ENCODE assay signal across 1 cellular context in the genomic region with DNA sequence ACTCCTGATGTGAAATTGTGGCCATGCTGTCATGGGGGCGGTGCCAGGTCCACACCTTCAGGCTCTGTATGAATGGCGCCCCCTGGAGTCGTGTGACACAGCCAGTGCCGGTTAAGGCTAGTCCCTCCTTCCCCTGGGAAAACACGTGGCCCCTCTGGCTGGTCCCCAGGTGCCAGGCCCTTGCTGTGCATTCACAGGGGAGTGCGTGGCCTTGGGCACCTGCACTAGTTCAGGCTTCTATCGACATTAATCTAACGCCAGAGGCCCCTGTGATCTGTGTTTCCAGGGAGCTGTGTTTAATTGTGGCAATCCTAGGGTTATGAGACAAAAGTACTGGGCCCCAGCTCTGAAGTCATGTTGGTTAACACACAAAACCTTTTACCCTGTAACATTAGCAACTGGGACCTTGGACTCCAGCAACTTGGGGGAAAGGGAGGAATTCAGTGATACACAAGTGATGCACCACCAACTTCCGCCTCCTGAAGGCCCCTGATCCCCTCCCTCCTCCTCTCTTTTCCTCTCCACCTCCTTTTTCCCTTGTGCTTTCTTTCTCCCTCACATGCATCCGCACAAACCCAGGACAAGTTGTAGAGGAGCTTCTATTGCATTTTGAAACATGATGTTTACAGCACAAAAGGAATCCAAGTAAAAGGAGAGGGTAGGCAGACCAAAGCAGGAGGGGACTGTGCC.
A peak's percentile ranks its signal among the peaks of the same experiment; 100 is the strongest.
TF ChIP-seq lines count a peak whose summit lies in the region.

No MANE protein-coding gene starts in this region.

TF ChIP-seq in GM12878, 131 proteins besides CTCF, POLR2A, EP300 and RAD21 (continued from another document):
- TF ChIP-seq, protein P1, sequence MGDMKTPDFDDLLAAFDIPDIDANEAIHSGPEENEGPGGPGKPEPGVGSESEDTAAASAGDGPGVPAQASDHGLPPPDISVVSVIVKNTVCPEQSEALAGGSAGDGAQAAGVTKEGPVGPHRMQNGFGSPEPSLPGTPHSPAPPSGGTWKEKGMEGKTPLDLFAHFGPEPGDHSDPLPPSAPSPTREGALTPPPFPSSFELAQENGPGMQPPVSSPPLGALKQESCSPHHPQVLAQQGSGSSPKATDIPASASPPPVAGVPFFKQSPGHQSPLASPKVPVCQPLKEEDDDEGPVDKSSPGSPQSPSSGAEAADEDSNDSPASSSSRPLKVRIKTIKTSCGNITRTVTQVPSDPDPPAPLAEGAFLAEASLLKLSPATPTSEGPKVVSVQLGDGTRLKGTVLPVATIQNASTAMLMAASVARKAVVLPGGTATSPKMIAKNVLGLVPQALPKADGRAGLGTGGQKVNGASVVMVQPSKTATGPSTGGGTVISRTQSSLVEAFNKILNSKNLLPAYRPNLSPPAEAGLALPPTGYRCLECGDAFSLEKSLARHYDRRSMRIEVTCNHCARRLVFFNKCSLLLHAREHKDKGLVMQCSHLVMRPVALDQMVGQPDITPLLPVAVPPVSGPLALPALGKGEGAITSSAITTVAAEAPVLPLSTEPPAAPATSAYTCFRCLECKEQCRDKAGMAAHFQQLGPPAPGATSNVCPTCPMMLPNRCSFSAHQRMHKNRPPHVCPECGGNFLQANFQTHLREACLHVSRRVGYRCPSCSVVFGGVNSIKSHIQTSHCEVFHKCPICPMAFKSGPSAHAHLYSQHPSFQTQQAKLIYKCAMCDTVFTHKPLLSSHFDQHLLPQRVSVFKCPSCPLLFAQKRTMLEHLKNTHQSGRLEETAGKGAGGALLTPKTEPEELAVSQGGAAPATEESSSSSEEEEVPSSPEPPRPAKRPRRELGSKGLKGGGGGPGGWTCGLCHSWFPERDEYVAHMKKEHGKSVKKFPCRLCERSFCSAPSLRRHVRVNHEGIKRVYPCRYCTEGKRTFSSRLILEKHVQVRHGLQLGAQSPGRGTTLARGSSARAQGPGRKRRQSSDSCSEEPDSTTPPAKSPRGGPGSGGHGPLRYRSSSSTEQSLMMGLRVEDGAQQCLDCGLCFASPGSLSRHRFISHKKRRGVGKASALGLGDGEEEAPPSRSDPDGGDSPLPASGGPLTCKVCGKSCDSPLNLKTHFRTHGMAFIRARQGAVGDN (IDR thresholded peaks at IDR 0.05), result peak; percentile 49; the same call in 1 of the 2 replicates
- no peak for TF ChIP-seq MYC (IDR thresholded peaks at IDR 0.05; ENCODE audit: insufficient read depth, insufficient read length, insufficient replicate concordance, low read length, severe bottlenecking)
- TF ChIP-seq, protein P2, sequence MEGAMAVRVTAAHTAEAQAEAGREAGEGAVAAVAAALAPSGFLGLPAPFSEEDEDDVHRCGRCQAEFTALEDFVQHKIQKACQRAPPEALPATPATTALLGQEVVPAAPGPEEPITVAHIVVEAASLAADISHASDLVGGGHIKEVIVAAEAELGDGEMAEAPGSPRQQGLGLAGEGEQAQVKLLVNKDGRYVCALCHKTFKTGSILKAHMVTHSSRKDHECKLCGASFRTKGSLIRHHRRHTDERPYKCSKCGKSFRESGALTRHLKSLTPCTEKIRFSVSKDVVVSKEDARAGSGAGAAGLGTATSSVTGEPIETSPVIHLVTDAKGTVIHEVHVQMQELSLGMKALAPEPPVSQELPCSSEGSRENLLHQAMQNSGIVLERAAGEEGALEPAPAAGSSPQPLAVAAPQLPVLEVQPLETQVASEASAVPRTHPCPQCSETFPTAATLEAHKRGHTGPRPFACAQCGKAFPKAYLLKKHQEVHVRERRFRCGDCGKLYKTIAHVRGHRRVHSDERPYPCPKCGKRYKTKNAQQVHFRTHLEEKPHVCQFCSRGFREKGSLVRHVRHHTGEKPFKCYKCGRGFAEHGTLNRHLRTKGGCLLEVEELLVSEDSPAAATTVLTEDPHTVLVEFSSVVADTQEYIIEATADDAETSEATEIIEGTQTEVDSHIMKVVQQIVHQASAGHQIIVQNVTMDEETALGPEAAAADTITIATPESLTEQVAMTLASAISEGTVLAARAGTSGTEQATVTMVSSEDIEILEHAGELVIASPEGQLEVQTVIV (IDR thresholded peaks at IDR 0.05; ENCODE audit: borderline replicate concordance, partially characterized antibody), result no peak
- TF ChIP-seq BHLHE40 (IDR thresholded peaks at IDR 0.05; ENCODE audit: borderline replicate concordance in 1 of 2, low read depth in 2 of 2, low read length in 1 of 2), result peak in 1 of 2 experiments; percentile 52; a peak in 1 of 4 replicates
- TF ChIP-seq YY1 (IDR thresholded peaks at IDR 0.05; ENCODE audit: low read depth, low read length), result peak; percentile 82
- TF ChIP-seq ZNF24 (IDR thresholded peaks at IDR 0.05), result no peak
- no peak for TF ChIP-seq SIX5 (IDR thresholded peaks at IDR 0.05; ENCODE audit: low read depth, low read length, severe bottlenecking)
- no peak for TF ChIP-seq TBL1XR1 (IDR thresholded peaks at IDR 0.05; ENCODE audit: low read depth, low read length)
- TF ChIP-seq, protein P3, sequence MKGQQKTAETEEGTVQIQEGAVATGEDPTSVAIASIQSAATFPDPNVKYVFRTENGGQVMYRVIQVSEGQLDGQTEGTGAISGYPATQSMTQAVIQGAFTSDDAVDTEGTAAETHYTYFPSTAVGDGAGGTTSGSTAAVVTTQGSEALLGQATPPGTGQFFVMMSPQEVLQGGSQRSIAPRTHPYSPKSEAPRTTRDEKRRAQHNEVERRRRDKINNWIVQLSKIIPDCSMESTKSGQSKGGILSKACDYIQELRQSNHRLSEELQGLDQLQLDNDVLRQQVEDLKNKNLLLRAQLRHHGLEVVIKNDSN (IDR thresholded peaks at IDR 0.05; ENCODE audit: borderline replicate concordance, extremely low read length, insufficient read depth, low read depth, low read length), result peak; percentile 69
- TF ChIP-seq TAF1 (IDR thresholded peaks at IDR 0.05; ENCODE audit: borderline replicate concordance, low read depth, low read length), result no peak
- TF ChIP-seq POLR2AphosphoS5 (IDR thresholded peaks at IDR 0.05; ENCODE audit: low read length), result no peak
- TF ChIP-seq IKZF1 (conservative IDR thresholded peaks at IDR 0.05), result peak; percentile 51
- 0 out of 4 replicates have a peak, but pooled peaks of 1 of the 2 experiments have one; percentile 11 for TF ChIP-seq IKZF2 (IDR thresholded peaks at IDR 0.05)
- TF ChIP-seq RELA (IDR thresholded peaks at IDR 0.05; ENCODE audit: borderline replicate concordance, partially characterized antibody), result peak; percentile 19
- TF ChIP-seq DPF2 (IDR thresholded peaks at IDR 0.05), result 0 out of 2 replicates have a peak, but pooled peaks have one; percentile 21
- TF ChIP-seq RAD51 (IDR thresholded peaks at IDR 0.05), result peak; percentile 80
- no peak for TF ChIP-seq KAT2A (conservative IDR thresholded peaks at IDR 0.05; ENCODE audit: control insufficient read depth, low read depth, low read length)
- TF ChIP-seq EGR1 (IDR thresholded peaks at IDR 0.05; ENCODE audit: borderline replicate concordance in 1 of 2, low read depth in 2 of 2, low read length in 2 of 2), result peak in 1 of 2 experiments; percentile 36; a peak in 1 of 3 replicates
- no peak for TF ChIP-seq EZH2 (IDR thresholded peaks at IDR 0.05; ENCODE audit: borderline replicate concordance, control insufficient read depth, low read depth, low read length)
- TF ChIP-seq, protein P4, sequence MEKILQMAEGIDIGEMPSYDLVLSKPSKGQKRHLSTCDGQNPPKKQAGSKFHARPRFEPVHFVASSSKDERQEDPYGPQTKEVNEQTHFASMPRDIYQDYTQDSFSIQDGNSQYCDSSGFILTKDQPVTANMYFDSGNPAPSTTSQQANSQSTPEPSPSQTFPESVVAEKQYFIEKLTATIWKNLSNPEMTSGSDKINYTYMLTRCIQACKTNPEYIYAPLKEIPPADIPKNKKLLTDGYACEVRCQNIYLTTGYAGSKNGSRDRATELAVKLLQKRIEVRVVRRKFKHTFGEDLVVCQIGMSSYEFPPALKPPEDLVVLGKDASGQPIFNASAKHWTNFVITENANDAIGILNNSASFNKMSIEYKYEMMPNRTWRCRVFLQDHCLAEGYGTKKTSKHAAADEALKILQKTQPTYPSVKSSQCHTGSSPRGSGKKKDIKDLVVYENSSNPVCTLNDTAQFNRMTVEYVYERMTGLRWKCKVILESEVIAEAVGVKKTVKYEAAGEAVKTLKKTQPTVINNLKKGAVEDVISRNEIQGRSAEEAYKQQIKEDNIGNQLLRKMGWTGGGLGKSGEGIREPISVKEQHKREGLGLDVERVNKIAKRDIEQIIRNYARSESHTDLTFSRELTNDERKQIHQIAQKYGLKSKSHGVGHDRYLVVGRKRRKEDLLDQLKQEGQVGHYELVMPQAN (conservative IDR thresholded peaks at IDR 0.05), result no peak
- 0 out of 2 replicates have a peak, but pooled peaks have one; percentile 18 for TF ChIP-seq TCF12 (IDR thresholded peaks at IDR 0.05; ENCODE audit: low read depth, low read length)
